12 cellular contexts compared by ENCODE assay signal in genomic region chr4:40586729-40587128, GRCh38. TPM values are rescaled to one million over a fixed set of nuclear protein-coding genes. Genes with fewer than 3 reads are reported as not detected.
DNase-seq lines count a peak whose midpoint lies in the region; ATAC-seq and TF ChIP-seq lines count a peak whose summit lies in the region.
"Had no signal": no experiment of that assay in that cellular context is flagged by ENCODE, and none has a peak within 500 bp of the region (broad histone marks: within the 10 kb centered on the region; RNA-seq: fewer than 3 reads in every experiment).

No MANE protein-coding gene starts in this region.

- ATAC-seq in lung (ENCODE audit: insufficient read depth, low FRiP score), result no peak
- no peak for ATAC-seq in stimulated activated naive B cell treated with anti-CD40 and anti-IgM and Interleukin-4, amounts not matched to agents 10 μg/mL and 1 μg/mL and 100 μg/mL, for 72 hours (replicated peaks)
- no peak for ATAC-seq in GM19023 (IDR thresholded peaks at IDR 0.05; ENCODE audit: unreplicated experiment)
- ATAC-seq: GM12878 had no signal

- no peaks in the 10 kb centered on the region for H3K36me3 Mint-ChIP-seq in stimulated activated naive B cell treated with anti-CD40 and anti-IgM and Interleukin-4, amounts not matched to agents 10 μg/mL and 1 μg/mL and 100 μg/mL, for 72 hours
- no peaks in the 10 kb centered on the region for H3K36me3 Mint-ChIP-seq in chondrocyte (ENCODE audit: low read depth)

- 38 to 55% (median 45%) methylated on average over 8 of the region's 8 CpGs for WGBS in adipose tissue, 3 donors
- 36 to 54% methylated on average over 8 of the region's 8 CpGs for WGBS in lung, 2 donors

- H3K4me1 ChIP-seq in lung (ENCODE audit: control insufficient read depth in 2 of 2, insufficient read depth in 2 of 2, low read length in 2 of 2), result no peaks in the 10 kb centered on the region
- H3K4me1 ChIP-seq: ascending aorta, Peyer's patch had no signal

- no peaks in the 10 kb centered on the region for H3K27me3 ChIP-seq in lung (ENCODE audit: control insufficient read depth, insufficient read depth)
- H3K27me3 ChIP-seq: ascending aorta, Peyer's patch had no signal

- H3K4me1 Mint-ChIP-seq in stimulated activated naive B cell treated with anti-CD40 and anti-IgM and Interleukin-4, amounts not matched to agents 10 μg/mL and 1 μg/mL and 100 μg/mL, for 72 hours, result peaks cover 11 to 16% of the 10 kb centered on the region in 2 donors
- H3K4me1 Mint-ChIP-seq in chondrocyte (ENCODE audit: low read depth), result no peaks in the 10 kb centered on the region

- no peak overlapping the region for H3K4me3 Mint-ChIP-seq in stimulated activated naive B cell treated with anti-CD40 and anti-IgM and Interleukin-4, amounts not matched to agents 10 μg/mL and 1 μg/mL and 100 μg/mL, for 72 hours
- no peak overlapping the region for H3K4me3 Mint-ChIP-seq in chondrocyte (ENCODE audit: unreplicated experiment)

- TF ChIP-seq CTCF in lung (IDR thresholded peaks at IDR 0.05; ENCODE audit: control extremely low read depth, extremely low read depth) (no peak), chondrocyte (IDR thresholded peaks at IDR 0.05) (no peak)

- H3K27ac Mint-ChIP-seq in stimulated activated naive B cell treated with anti-CD40 and anti-IgM and Interleukin-4, amounts not matched to agents 10 μg/mL and 1 μg/mL and 100 μg/mL, for 72 hours, result peak overlapping the region; percentile 57
- no peak overlapping the region for H3K27ac Mint-ChIP-seq in chondrocyte (ENCODE audit: unreplicated experiment)

- no peak overlapping the region for H3K4me3 ChIP-seq in lung
- H3K4me3 ChIP-seq: ascending aorta, GM12878, Peyer's patch had no signal

- peaks cover 0 to 2% of the 10 kb centered on the region in 2 donors for H3K9me3 ChIP-seq in lung (ENCODE audit: control insufficient read depth in 2 of 2, insufficient read depth in 1 of 2, low read length in 1 of 2)
- H3K9me3 ChIP-seq: ascending aorta, Peyer's patch had no signal

- no peaks in the 10 kb centered on the region for H3K27me3 Mint-ChIP-seq in stimulated activated naive B cell treated with anti-CD40 and anti-IgM and Interleukin-4, amounts not matched to agents 10 μg/mL and 1 μg/mL and 100 μg/mL, for 72 hours
- peaks cover 6% of the 10 kb centered on the region for H3K27me3 Mint-ChIP-seq in chondrocyte (ENCODE audit: low read depth)

- DNase-seq in MV-4-11 (lab: John Stamatoyannopoulos, UW) (peak; percentile 25), lung (ENCODE audit: low spot score) (peak; percentile 41), chondrocyte (ENCODE audit: low spot score) (no peak), NCI-H1417 (lab: John Stamatoyannopoulos, UW) (no peak)
- no peak for DNase-seq in stimulated activated naive B cell treated with anti-CD40 and anti-IgM and Interleukin-4, amounts not matched to agents 10 μg/mL and 1 μg/mL and 100 μg/mL, for 72 hours
- DNase-seq in activated CD4-positive, alpha-beta T cell treated with anti-CD3 and anti-CD28 coated beads for 48 hours, result no peak
- DNase-seq: NCI-H446, Peyer's patch had no signal

- no peaks in the 10 kb centered on the region for H3K9me3 Mint-ChIP-seq in stimulated activated naive B cell treated with anti-CD40 and anti-IgM and Interleukin-4, amounts not matched to agents 10 μg/mL and 1 μg/mL and 100 μg/mL, for 72 hours
- no peaks in the 10 kb centered on the region for H3K9me3 Mint-ChIP-seq in chondrocyte (ENCODE audit: low read depth)

- H3K36me3 ChIP-seq in lung (ENCODE audit: control insufficient read depth in 2 of 2, insufficient read depth in 2 of 2, low read length in 2 of 2), result peaks cover 0 to 3% of the 10 kb centered on the region in 2 donors
- H3K36me3 ChIP-seq: ascending aorta, Peyer's patch had no signal

- peak overlapping the region; percentile 39 for H3K27ac ChIP-seq in adipose tissue (ENCODE audit: low read depth, low read length)
- peak overlapping the region in 1 of 2 donors; percentile 64 for H3K27ac ChIP-seq in lung (ENCODE audit: low read depth in 1 of 2, low read length in 1 of 2)
- H3K27ac ChIP-seq: Peyer's patch had no signal

RNA-seq across cellular contexts. Expression of gene RBM47, which starts 42.9 kb away (rescaled TPM):
- polyA plus RNA-seq in adipose tissue (10 to 100 TPM in 2 of 3 donors, 1 to 10 TPM in 1; 8.9 to 15.5 (median 11.5) TPM), lung (10 to 100 TPM; 25.9 to 76.2 TPM)
- total RNA-seq in lung (100 to 1,000 TPM; 112 to 119 TPM), chondrocyte (0.12 to 0.26 TPM (median 0.12 TPM) in 3 replicates)

Comparison
In these comparisons a context has a peak if more than half of its experiments do, and no peak if none do; other contexts are left out.
1. DNase-seq: peak in MV-4-11 (single experiment) and lung (single experiment); none in stimulated activated naive B cell treated with anti-CD40 and anti-IgM and Interleukin-4, amounts not matched to agents 10 μg/mL and 1 μg/mL and 100 μg/mL, for 72 hours (single experiment), chondrocyte (single experiment), activated CD4-positive, alpha-beta T cell treated with anti-CD3 and anti-CD28 coated beads for 48 hours (single experiment) and NCI-H1417 (0 of 3).
2. RNA of gene RBM47, which starts 42.9 kb away (total RNA-seq): 112 to 119 TPM in lung; 0.12 to 0.26 TPM in chondrocyte; every median in the first group is over 10 times any median in the second.